Comparison of ENCODE assay signal across 17 cellular contexts in the genomic region with DNA sequence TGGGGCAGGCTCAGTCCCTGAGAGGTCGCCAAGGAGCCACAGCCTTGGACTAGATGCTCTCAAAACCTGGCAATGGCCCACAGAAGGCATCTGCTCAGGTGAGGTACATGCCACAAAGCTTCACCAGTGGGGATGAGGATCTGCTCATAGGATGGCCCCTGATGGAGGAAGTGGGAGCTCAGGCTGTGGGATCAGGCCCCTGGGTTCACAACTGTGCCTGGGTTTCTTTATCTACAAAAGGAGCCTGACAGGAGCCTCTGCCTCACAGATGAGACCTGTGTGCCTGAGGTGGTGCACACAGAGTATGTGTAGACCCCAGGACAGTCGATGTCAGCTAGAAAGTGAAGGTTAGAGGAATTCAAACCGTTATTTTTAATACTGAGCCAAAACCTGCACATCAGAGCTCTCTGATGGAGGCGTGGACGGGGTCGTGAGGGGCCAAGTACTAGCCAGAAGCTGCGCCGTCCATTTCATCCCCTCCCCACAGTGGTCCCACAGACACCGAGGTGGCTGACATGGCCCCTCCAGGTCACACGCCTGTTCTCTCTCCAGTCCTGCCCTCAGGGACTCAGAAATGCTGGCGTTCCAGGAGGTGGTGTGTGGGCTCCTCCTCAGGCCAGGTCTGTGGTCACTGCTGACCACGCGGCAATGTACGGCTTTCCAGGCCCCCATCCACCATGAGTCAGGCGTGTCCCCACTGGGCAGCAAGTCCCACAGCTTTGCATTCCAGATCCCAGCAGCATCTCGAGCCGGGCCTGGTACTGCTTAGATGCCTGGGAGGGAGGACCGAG. TPM values are rescaled to one million over a fixed set of nuclear protein-coding genes. Genes with fewer than 3 reads are reported as not detected.
DNase-seq lines count a peak whose midpoint lies in the region; ATAC-seq lines count a peak whose summit lies in the region.
"Had no signal": no experiment of that assay in that cellular context is flagged by ENCODE, and none has a peak within 500 bp of the region (broad histone marks: within the 10 kb centered on the region; RNA-seq: fewer than 3 reads in every experiment).

No MANE protein-coding gene starts in this region.

- H3K9ac ChIP-seq in HUES48 (ENCODE audit: low read depth, low read length), result no peak overlapping the region
- H3K9ac ChIP-seq in neuronal stem cell (ENCODE audit: low read depth, low read length, poor library complexity), result no peak overlapping the region

- no peak for ATAC-seq in activated CD4-positive, alpha-beta T cell treated with anti-CD3 and anti-CD28 coated beads for 36 hours
- ATAC-seq in central memory CD8-positive, alpha-beta T cell (replicated peaks; ENCODE audit: extremely low read depth, poor library complexity, severe bottlenecking), result no peak
- ATAC-seq in HG03342 (IDR thresholded peaks at IDR 0.05; ENCODE audit: unreplicated experiment) (no peak), GM19467 (IDR thresholded peaks at IDR 0.05; ENCODE audit: unreplicated experiment) (no peak)
- ATAC-seq: left colon; PC-3; stimulated activated memory B cell treated with anti-CD40 and anti-IgM and Interleukin-4, amounts not matched to agents 10 μg/mL and 1 μg/mL and 100 μg/mL, for 72 hours; WTC11 had no signal

- WGBS in neuronal stem cell (ENCODE audit: extremely low coverage in 2 of 2, insufficient read length in 2 of 2, insufficient replicate concordance in 1 of 2), 2 donors, result no CpG with 5 or more reads among the region's 18 CpGs

- POLR2A ChIA-PET in activated CD4-positive, alpha-beta T cell treated with anti-CD3 and anti-CD28 coated beads for 36 hours (lab: Charles Lee), result no interaction called here

- H3K27me3 ChIP-seq in HUES48 (ENCODE audit: control insufficient read depth, insufficient read depth, low read length) (no peaks in the 10 kb centered on the region), neuronal stem cell (ENCODE audit: control insufficient read depth in 3 of 3, insufficient read depth in 3 of 3, low read depth in 1 of 3, low read length in 3 of 3) (peaks cover 0 to 21% (median 0%) of the 10 kb centered on the region in 3 experiments)

- no peak overlapping the region for H4K8ac ChIP-seq in neuronal stem cell (ENCODE audit: low read depth, low read length)

- H3K79me1 ChIP-seq in neuronal stem cell (ENCODE audit: low read depth, low read length), result peaks cover 3% of the 10 kb centered on the region

- H3K9me3 ChIP-seq in HUES48 (ENCODE audit: control insufficient read depth, insufficient read depth, low read length) (no peaks in the 10 kb centered on the region), neuronal stem cell (replicated peaks in 1 of 2; ENCODE audit: control insufficient read depth in 2 of 2, insufficient read depth in 1 of 2, low read depth in 1 of 2, low read length in 2 of 2) (peaks cover 0 to 1% of the 10 kb centered on the region in 2 donors)
- H3K9me3 ChIP-seq: tibial nerve had no signal

- H3K4me2 ChIP-seq in neuronal stem cell (ENCODE audit: insufficient read depth, low read length, poor library complexity, severe bottlenecking), result no peak overlapping the region

- H4K91ac ChIP-seq in neuronal stem cell (ENCODE audit: low read depth, low read length, poor library complexity), result no peak overlapping the region

- no peaks in the 10 kb centered on the region for H3K36me3 Mint-ChIP-seq in activated CD4-positive, alpha-beta T cell treated with anti-CD3 and anti-CD28 coated beads for 36 hours (ENCODE audit: low read depth)
- H3K36me3 Mint-ChIP-seq in central memory CD8-positive, alpha-beta T cell (ENCODE audit: insufficient read depth), result no peaks in the 10 kb centered on the region
- H3K36me3 Mint-ChIP-seq: stimulated activated memory B cell treated with anti-CD40 and anti-IgM and Interleukin-4, amounts not matched to agents 10 μg/mL and 1 μg/mL and 100 μg/mL, for 72 hours; WTC11 had no signal

- peak; percentile 1 for DNase-seq in activated CD4-positive, alpha-beta T cell treated with anti-CD3 and anti-CD28 coated beads for 36 hours
- no peak for DNase-seq in activated CD4-positive, alpha-beta T cell treated with anti-CD3 and anti-CD28 coated beads for 48 hours
- no peak for DNase-seq in central memory CD8-positive, alpha-beta T cell (ENCODE audit: low spot score in 2 of 2)
- no peak for DNase-seq in neuronal stem cell (ENCODE audit: low spot score)
- DNase-seq in NOMO-1 treated with DMSO at 0.1 percent for 48 hours (lab: John Stamatoyannopoulos, UW; ENCODE audit: unreplicated experiment), result no peak
- DNase-seq: caudate nucleus, left colon, SW 1271 had no signal

- CTCF ChIA-PET in activated CD4-positive, alpha-beta T cell treated with anti-CD3 and anti-CD28 coated beads for 36 hours (lab: Charles Lee), result no interaction called here

- H3K9me3 Mint-ChIP-seq in activated CD4-positive, alpha-beta T cell treated with anti-CD3 and anti-CD28 coated beads for 36 hours (ENCODE audit: low read depth), result no peaks in the 10 kb centered on the region
- no peaks in the 10 kb centered on the region for H3K9me3 Mint-ChIP-seq in central memory CD8-positive, alpha-beta T cell
- H3K9me3 Mint-ChIP-seq: IgD-negative memory B cell; stimulated activated memory B cell treated with anti-CD40 and anti-IgM and Interleukin-4, amounts not matched to agents 10 μg/mL and 1 μg/mL and 100 μg/mL, for 72 hours; WTC11 had no signal

- H3K27ac ChIP-seq in HUES48 (ENCODE audit: low read depth, low read length), result peak overlapping the region; percentile 32
- no peak overlapping the region for H3K27ac ChIP-seq in neuronal stem cell (replicated peaks; ENCODE audit: low read length)
- H3K27ac ChIP-seq: 22Rv1 had no signal

- no peak overlapping the region for H2BK5ac ChIP-seq in neuronal stem cell (ENCODE audit: low read length)

- no peak overlapping the region for H3K4ac ChIP-seq in neuronal stem cell (ENCODE audit: low read length)

- no peak overlapping the region for H3K27ac Mint-ChIP-seq in activated CD4-positive, alpha-beta T cell treated with anti-CD3 and anti-CD28 coated beads for 36 hours
- H3K27ac Mint-ChIP-seq in central memory CD8-positive, alpha-beta T cell (ENCODE audit: low read depth), result peak overlapping the region; percentile 96
- H3K27ac Mint-ChIP-seq: stimulated activated memory B cell treated with anti-CD40 and anti-IgM and Interleukin-4, amounts not matched to agents 10 μg/mL and 1 μg/mL and 100 μg/mL, for 72 hours; WTC11 had no signal

- H2AK5ac ChIP-seq in neuronal stem cell (ENCODE audit: low read depth, low read length), result peak overlapping the region; percentile 19

- peak overlapping the region; percentile 3 for H2BK15ac ChIP-seq in neuronal stem cell (ENCODE audit: low read length)

- no peak overlapping the region for H3K14ac ChIP-seq in neuronal stem cell (ENCODE audit: low read length)

- H3K4me3 ChIP-seq in HUES48 (ENCODE audit: low read depth, low read length) (no peak overlapping the region), neuronal stem cell (ENCODE audit: low read length in 2 of 2) (peak overlapping the region in 1 of 2 donors; percentile 12)
- H3K4me3 ChIP-seq: tibial nerve had no signal

- no peak overlapping the region for H2BK12ac ChIP-seq in neuronal stem cell (ENCODE audit: low read length)

- no peak overlapping the region for H2BK120ac ChIP-seq in neuronal stem cell (ENCODE audit: low read depth, low read length)

- H3K36me3 ChIP-seq in HUES48 (ENCODE audit: control insufficient read depth, insufficient read depth, low read length) (no peaks in the 10 kb centered on the region), neuronal stem cell (replicated peaks in 1 of 2; ENCODE audit: control insufficient read depth in 2 of 2, insufficient read depth in 2 of 2, low read length in 2 of 2) (no peaks in the 10 kb centered on the region)
- H3K36me3 ChIP-seq: tibial nerve had no signal

- intact Hi-C loops in activated CD4-positive, alpha-beta T cell treated with anti-CD3 and anti-CD28 coated beads for 36 hours (cut with DNase I, micrococcal nuclease), result loop anchor here in 1 of 2 experiments (5.0 kb wide), 2 partner anchors 35 to 50 kb away; no protein-coding TSS in a partner anchor

- H3K18ac ChIP-seq in neuronal stem cell (ENCODE audit: low read length), result no peak overlapping the region

- H3K27me3 Mint-ChIP-seq in activated CD4-positive, alpha-beta T cell treated with anti-CD3 and anti-CD28 coated beads for 36 hours, result peaks cover 3% of the 10 kb centered on the region
- H3K27me3 Mint-ChIP-seq in central memory CD8-positive, alpha-beta T cell, result no peaks in the 10 kb centered on the region

- H3K4me1 Mint-ChIP-seq in activated CD4-positive, alpha-beta T cell treated with anti-CD3 and anti-CD28 coated beads for 36 hours, result peaks cover 55% of the 10 kb centered on the region
- peaks cover 27% of the 10 kb centered on the region for H3K4me1 Mint-ChIP-seq in central memory CD8-positive, alpha-beta T cell

- H3K4me1 ChIP-seq in HUES48 (ENCODE audit: control insufficient read depth, insufficient read depth, low read length) (peaks cover 7% of the 10 kb centered on the region; the same call in 1 of the 2 replicates), neuronal stem cell (ENCODE audit: control insufficient read depth in 2 of 2, insufficient read depth in 1 of 2, low read depth in 1 of 2, low read length in 2 of 2) (peaks cover 11 to 17% of the 10 kb centered on the region in 2 donors)

- H3K23ac ChIP-seq in neuronal stem cell (ENCODE audit: low read depth, low read length, poor library complexity), result no peak overlapping the region

- no peak overlapping the region for H2AFZ ChIP-seq in neuronal stem cell (ENCODE audit: low read length)

- no peak overlapping the region for H3K4me3 Mint-ChIP-seq in activated CD4-positive, alpha-beta T cell treated with anti-CD3 and anti-CD28 coated beads for 36 hours
- H3K4me3 Mint-ChIP-seq in central memory CD8-positive, alpha-beta T cell, result peak overlapping the region; percentile 9
- H3K4me3 Mint-ChIP-seq: stimulated activated memory B cell treated with anti-CD40 and anti-IgM and Interleukin-4, amounts not matched to agents 10 μg/mL and 1 μg/mL and 100 μg/mL, for 72 hours; WTC11 had no signal

RNA-seq across cellular contexts. Expression of gene NTSR1, which starts 33.3 kb away (rescaled TPM):
- under 1 TPM; 0.07 to 0.14 TPM for total RNA-seq in activated CD4-positive, alpha-beta T cell treated with anti-CD3 and anti-CD28 coated beads for 36 hours
- 0.28 TPM for polyA plus RNA-seq in neuronal stem cell (2013, experiment 1 of 2)
- 0.21 TPM for polyA plus RNA-seq in neuronal stem cell (2013, experiment 2 of 2)
- polyA plus RNA-seq: IgD-negative memory B cell had no signal

RNA-seq across cellular contexts. Expression of gene MRGBP, which starts 54.4 kb away (rescaled TPM):
- 10 to 100 TPM; 14.5 to 15.0 TPM for total RNA-seq in activated CD4-positive, alpha-beta T cell treated with anti-CD3 and anti-CD28 coated beads for 36 hours
- 15.5 TPM for polyA plus RNA-seq in neuronal stem cell (2013, experiment 1 of 2)
- polyA plus RNA-seq in neuronal stem cell (2013, experiment 2 of 2), result 15.6 TPM
